ENCODE assay signal across 15 cellular contexts in the genomic region with DNA sequence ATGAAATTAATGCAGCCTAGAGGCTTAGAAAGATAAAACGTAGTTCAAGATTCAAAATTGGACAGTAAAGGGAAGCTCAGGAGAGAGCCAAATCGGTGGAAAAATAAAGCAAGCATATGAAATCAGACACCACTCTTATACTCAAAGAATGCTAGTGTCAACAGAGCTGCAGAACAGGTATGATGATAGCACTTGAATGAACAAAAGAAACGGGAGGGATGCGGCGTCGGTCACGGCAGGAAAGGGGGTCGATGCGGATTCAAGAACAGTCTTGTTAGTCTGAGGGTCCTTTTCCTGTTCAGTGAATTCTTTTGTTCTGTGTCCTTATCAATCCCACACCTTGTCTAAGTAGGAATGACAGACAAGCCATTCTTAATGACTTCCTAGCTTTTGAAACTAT.
DNase-seq lines count a peak whose midpoint lies in the region; ATAC-seq, FAIRE-seq and TF ChIP-seq lines count a peak whose summit lies in the region.
"Had no signal": no experiment of that assay in that cellular context is flagged by ENCODE, and none has a peak within 500 bp of the region (broad histone marks: within the 10 kb centered on the region; RNA-seq: fewer than 3 reads in every experiment).

No MANE protein-coding gene starts in this region.

- H3K9me3 Mint-ChIP-seq in osteocyte (ENCODE audit: unreplicated experiment), result no peaks in the 10 kb centered on the region
- no peaks in the 10 kb centered on the region for H3K9me3 Mint-ChIP-seq in activated naive CD4-positive, alpha-beta T cell treated with anti-CD3 and anti-CD28 coated beads, Interleukin-2, amount 50 U/mL, for 72 hours
- H3K9me3 Mint-ChIP-seq: activated T-helper 17 cell treated with anti-CD3 and anti-CD28 coated beads, Interleukin-2, amount 50 U/mL, for 72 hours; dendritic cell treated with granulocyte-macrophage colony-stimulating factor and Interleukin-4, amounts not matched to agents 40 ng/mL and 50 ng/mL, for 4 days had no signal

- H3K36me3 ChIP-seq in PC-3 (ENCODE audit: low read depth, low read length) (no peaks in the 10 kb centered on the region; the same call in 1 of the 2 replicates), keratinocyte (ENCODE audit: control insufficient read depth in 2 of 2, extremely low read depth in 1 of 2, insufficient read depth in 2 of 2, low read length in 2 of 2) (no peaks in the 10 kb centered on the region)
- H3K36me3 ChIP-seq: prostate gland had no signal

- H3K9ac ChIP-seq in PC-3 (ENCODE audit: low read length) (peak overlapping the region; percentile 75), keratinocyte (ENCODE audit: control insufficient read depth, extremely low read depth, insufficient read depth, low read length) (peak overlapping the region; percentile 2)

- TF ChIP-seq CTCF in PC-3 (conservative IDR thresholded peaks at IDR 0.05; ENCODE audit: low read depth, low read length) (no peak), keratinocyte (optimal IDR thresholded peaks at IDR 0.05 in 1 of 3, IDR thresholded peaks at IDR 0.05 in 1 of 3, conservative IDR thresholded peaks at IDR 0.05 in 1 of 3; ENCODE audit: extremely low read depth in 1 of 3, insufficient read depth in 2 of 3, low read length in 3 of 3) (no peak), osteocyte (IDR thresholded peaks at IDR 0.05) (no peak)

- no peaks in the 10 kb centered on the region for H3K79me2 ChIP-seq in PC-3 (ENCODE audit: low read length)
- no peaks in the 10 kb centered on the region for H3K79me2 ChIP-seq in keratinocyte (ENCODE audit: control insufficient read depth, insufficient read depth, low read length)

- peak; percentile 82 for DNase-seq in DMS53 treated with DMSO at 0.1 percent for 48 hours (lab: John Stamatoyannopoulos, UW; ENCODE audit: unreplicated experiment)
- peak; percentile 43 for DNase-seq in NCI-H1436 treated with DMSO at 0.1 percent for 48 hours (lab: John Stamatoyannopoulos, UW)
- peak; percentile 79 for DNase-seq in PC-3
- no peak for DNase-seq in keratinocyte (ENCODE audit: low read depth, low spot score)
- no peak for DNase-seq in osteocyte (ENCODE audit: extremely low spot score, unreplicated experiment)
- DNase-seq in activated naive CD4-positive, alpha-beta T cell treated with anti-CD3 and anti-CD28 coated beads, Interleukin-2, amount 50 U/mL, for 72 hours (ENCODE audit: low spot score in 2 of 2), result no peak
- DNase-seq in anterior cingulate cortex (lab: John Stamatoyannopoulos, UW), result no peak
- DNase-seq: activated CD4-positive, alpha-beta T cell treated with anti-CD3 and anti-CD28 coated beads, Interleukin-2, amount 50 U/mL, for 48 hours; HCEC 1CT; stimulated activated CD4-positive, alpha-beta T cell treated with anti-CD3 and anti-CD28 coated beads, Interleukin-15, amount 100 ng/mL, for 24 hours; tibial artery had no signal

- H3K9me1 ChIP-seq in keratinocyte (ENCODE audit: control insufficient read depth, extremely low read depth, insufficient read depth, low read length), result no peaks in the 10 kb centered on the region

- dilution Hi-C loops in keratinocyte (cut with MboI; ENCODE audit: extremely low pct_ligation_motif_present, low sequenced_read_pairs), result no loop called here

- peak overlapping the region; percentile 38 for H2AFZ ChIP-seq in PC-3 (ENCODE audit: low read length)
- peak overlapping the region; percentile 83 for H2AFZ ChIP-seq in keratinocyte (ENCODE audit: control insufficient read depth, low read length)

- POLR2A ChIA-PET in PC-3 (lab: Charles Lee; ENCODE audit: unreplicated experiment), result interaction anchor here (0.6 kb wide), 1 partner anchor 112 kb away, joined by 4 read pairs; no protein-coding TSS in a partner anchor

- H3K27ac ChIP-seq in PC-3 (ENCODE audit: low read length) (peak overlapping the region; percentile 96), keratinocyte (ENCODE audit: control insufficient read depth, insufficient read depth, low read length) (peak overlapping the region; percentile 54)
- H3K27ac ChIP-seq: prostate gland, tibial artery had no signal

- H3K36me3 Mint-ChIP-seq in osteocyte (ENCODE audit: unreplicated experiment), result peaks cover 20% of the 10 kb centered on the region
- peaks cover 0 to 10% of the 10 kb centered on the region in 2 donors for H3K36me3 Mint-ChIP-seq in activated naive CD4-positive, alpha-beta T cell treated with anti-CD3 and anti-CD28 coated beads, Interleukin-2, amount 50 U/mL, for 72 hours

- H3K9me2 ChIP-seq in PC-3 (replicated peaks; ENCODE audit: low read length), result no peaks in the 10 kb centered on the region

- H3K4me2 ChIP-seq in PC-3 (ENCODE audit: low read length) (peak overlapping the region; percentile 74), keratinocyte (ENCODE audit: control insufficient read depth, extremely low read depth, insufficient read depth, low read depth, low read length) (peak overlapping the region; percentile 35)

- H4K20me1 ChIP-seq in PC-3 (ENCODE audit: low read length) (no peaks in the 10 kb centered on the region), keratinocyte (ENCODE audit: control insufficient read depth, extremely low read depth, insufficient read depth, low read length) (no peaks in the 10 kb centered on the region)

- H3K4me3 ChIP-seq in PC-3 (ENCODE audit: low read length) (peak overlapping the region; percentile 45), keratinocyte (ENCODE audit: control insufficient read depth in 2 of 3, extremely low read depth in 1 of 3, insufficient read depth in 2 of 3, low read depth in 1 of 3, low read length in 3 of 3) (no peak overlapping the region)
- H3K4me3 ChIP-seq: prostate gland, tibial artery had no signal

- no peaks in the 10 kb centered on the region for H3K27me3 Mint-ChIP-seq in osteocyte (ENCODE audit: unreplicated experiment)
- H3K27me3 Mint-ChIP-seq: activated T-helper 17 cell treated with anti-CD3 and anti-CD28 coated beads, Interleukin-2, amount 50 U/mL, for 72 hours; dendritic cell treated with granulocyte-macrophage colony-stimulating factor and Interleukin-4, amounts not matched to agents 40 ng/mL and 50 ng/mL, for 4 days had no signal

- ATAC-seq in PC-3 (peak; percentile 74), HG03175 (IDR thresholded peaks at IDR 0.05; ENCODE audit: unreplicated experiment) (no peak)
- ATAC-seq in activated naive CD4-positive, alpha-beta T cell treated with anti-CD3 and anti-CD28 coated beads, Interleukin-2, amount 50 U/mL, for 72 hours, result no peak
- ATAC-seq: activated T-helper 17 cell treated with anti-CD3 and anti-CD28 coated beads, Interleukin-2, amount 50 U/mL, for 72 hours had no signal

- H3K9me3 ChIP-seq in PC-3 (ENCODE audit: low read length) (no peaks in the 10 kb centered on the region), keratinocyte (ENCODE audit: control insufficient read depth, low read depth, low read length) (no peaks in the 10 kb centered on the region)
- H3K9me3 ChIP-seq: prostate gland, tibial artery had no signal

- H3K4me3 Mint-ChIP-seq in osteocyte (ENCODE audit: unreplicated experiment), result no peak overlapping the region
- H3K4me3 Mint-ChIP-seq: activated T-helper 17 cell treated with anti-CD3 and anti-CD28 coated beads, Interleukin-2, amount 50 U/mL, for 72 hours had no signal

- CTCF ChIA-PET in PC-3 (lab: Charles Lee), result interaction anchor here (0.6 to 0.7 kb wide), 2 partner anchors 380 to 501 kb away, joined by 3 to 4 read pairs; no protein-coding TSS in a partner anchor

- H3K4me1 Mint-ChIP-seq in osteocyte (ENCODE audit: unreplicated experiment), result peaks cover 27% of the 10 kb centered on the region
- H3K4me1 Mint-ChIP-seq: activated T-helper 17 cell treated with anti-CD3 and anti-CD28 coated beads, Interleukin-2, amount 50 U/mL, for 72 hours had no signal

- H3K27ac Mint-ChIP-seq in osteocyte (ENCODE audit: unreplicated experiment), result no peak overlapping the region
- H3K27ac Mint-ChIP-seq in activated naive CD4-positive, alpha-beta T cell treated with anti-CD3 and anti-CD28 coated beads, Interleukin-2, amount 50 U/mL, for 72 hours, result no peak overlapping the region
- H3K27ac Mint-ChIP-seq: activated T-helper 17 cell treated with anti-CD3 and anti-CD28 coated beads, Interleukin-2, amount 50 U/mL, for 72 hours; dendritic cell treated with granulocyte-macrophage colony-stimulating factor and Interleukin-4, amounts not matched to agents 40 ng/mL and 50 ng/mL, for 4 days had no signal

- H3K4me1 ChIP-seq in PC-3 (ENCODE audit: insufficient read depth, low read length) (peaks cover 20% of the 10 kb centered on the region), keratinocyte (ENCODE audit: control insufficient read depth, extremely low read depth, insufficient read depth, low read length) (peaks cover 18% of the 10 kb centered on the region)
- H3K4me1 ChIP-seq: prostate gland had no signal

- H3F3A ChIP-seq in PC-3 (ENCODE audit: low read length, unreplicated experiment), result no peaks in the 10 kb centered on the region

- FAIRE-seq in keratinocyte (lab: Jason Lieb, UNC), result peak; percentile 62

- TSS peak; percentile 65 for BruUV-seq in PC-3 (replicated peaks; lab: Mats Ljungman, UMichigan)

- intact Hi-C loops in PC-3 (cut with micrococcal nuclease), result loop anchor here (1.0 to 5.0 kb wide), 2 partner anchors 35 to 43 kb away; no protein-coding TSS in a partner anchor

- H3K27me3 ChIP-seq in PC-3 (ENCODE audit: low read length) (no peaks in the 10 kb centered on the region), keratinocyte (ENCODE audit: control insufficient read depth, extremely low read depth, insufficient read depth, low read length) (no peaks in the 10 kb centered on the region)
- H3K27me3 ChIP-seq: tibial artery had no signal

Comparison
In these comparisons a context has a peak if more than half of its experiments do, and no peak if none do; other contexts are left out.
1. DNase-seq: peak in DMS53 treated with DMSO at 0.1 percent for 48 hours (single experiment), NCI-H1436 treated with DMSO at 0.1 percent for 48 hours (single experiment) and PC-3 (single experiment); none in keratinocyte (single experiment), osteocyte (single experiment), activated naive CD4-positive, alpha-beta T cell treated with anti-CD3 and anti-CD28 coated beads, Interleukin-2, amount 50 U/mL, for 72 hours (0 of 2) and anterior cingulate cortex (0 of 58).